19 cellular contexts compared by ENCODE assay signal in genomic region chr1:99675994-99676393, GRCh38. TPM values are rescaled to one million over a fixed set of nuclear protein-coding genes. Genes with fewer than 3 reads are reported as not detected.
DNase-seq lines count a peak whose midpoint lies in the region; ATAC-seq and TF ChIP-seq lines count a peak whose summit lies in the region.
"Had no signal": no experiment of that assay in that cellular context is flagged by ENCODE, and none has a peak within 500 bp of the region (broad histone marks: within the 10 kb centered on the region; RNA-seq: fewer than 3 reads in every experiment).

No MANE protein-coding gene starts in this region.

- H3K9me3 ChIP-seq in right atrium auricular region = no peaks in the 10 kb centered on the region
- H3K9me3 ChIP-seq in skeletal muscle tissue (ENCODE audit: control insufficient read depth in 3 of 3, low read length in 3 of 3) = no peaks in the 10 kb centered on the region
- H3K9me3 ChIP-seq: BE2C had no signal

- ATAC-seq in Right ventricle myocardium superior (ENCODE audit: poor library complexity) (peak; percentile 16), left lobe of liver (peak; percentile 85)
- ATAC-seq in stimulated activated naive CD8-positive, alpha-beta T cell treated with anti-CD3 and anti-CD28 coated beads, Interleukin-15, Interleukin-2, amounts not matched to agents 100 U/mL and 50 U/mL, for 24 hours = no peak

- H3K27me3 ChIP-seq in right atrium auricular region = no peaks in the 10 kb centered on the region
- H3K27me3 ChIP-seq in skeletal muscle tissue (ENCODE audit: control insufficient read depth in 3 of 3, insufficient read depth in 3 of 3, low read length in 3 of 3) = no peaks in the 10 kb centered on the region
- H3K27me3 ChIP-seq: BE2C had no signal

- peak overlapping the region in 1 of 2 donors; percentile 83 for H3K27ac ChIP-seq in right atrium auricular region
- H3K27ac ChIP-seq in skeletal muscle tissue (ENCODE audit: low read depth, low read length) = peak overlapping the region; percentile 86
- H3K27ac ChIP-seq: GM23248 had no signal

- intact Hi-C loops in Right ventricle myocardium superior (cut with DNase I) = no loop called here

- H3K36me3 ChIP-seq in right atrium auricular region = peaks cover 15% of the 10 kb centered on the region
- peaks cover 0 to 27% (median 6%) of the 10 kb centered on the region in 3 donors for H3K36me3 ChIP-seq in skeletal muscle tissue (ENCODE audit: control insufficient read depth in 3 of 3, insufficient read depth in 3 of 3, low read length in 3 of 3)

- no peak for DNase-seq in Right ventricle myocardium superior
- no peak for DNase-seq in right atrium auricular region (ENCODE audit: low spot score)
- peak; percentile 32 for DNase-seq in NCI-H446 treated with DMSO at 0.1 percent for 48 hours (lab: John Stamatoyannopoulos, UW)
- DNase-seq in left lobe of liver (ENCODE audit: low spot score) = peak; percentile 61
- no peak for DNase-seq in COLO829 (ENCODE audit: low spot score)
- no peak for DNase-seq in stimulated activated naive CD8-positive, alpha-beta T cell treated with anti-CD3 and anti-CD28 coated beads, Interleukin-15, Interleukin-2, amounts not matched to agents 100 U/mL and 50 U/mL, for 24 hours
- DNase-seq: BE2C; Calu3; CD4-positive, alpha-beta memory T cell; GM23248; HCEC 1CT; MM.1S; NCI-H1092; NCI-H146; NCI-H2081 treated with DMSO at 0.1 percent for 48 hours; NCI-H226; NCI-H524 treated with DMSO at 0.1 percent for 48 hours; SIG-M5 had no signal

- H3K9ac ChIP-seq in skeletal muscle tissue (ENCODE audit: low read depth in 1 of 3, low read length in 3 of 3) = no peak overlapping the region
- H3K9ac ChIP-seq: GM23248 had no signal

- H3K4me1 ChIP-seq in right atrium auricular region (peaks cover 0 to 72% of the 10 kb centered on the region in 2 donors), skeletal muscle tissue (ENCODE audit: control insufficient read depth in 3 of 3, insufficient read depth in 3 of 3, low read length in 3 of 3) (peaks cover 51 to 78% (median 70%) of the 10 kb centered on the region in 3 donors)

- no peak for TF ChIP-seq CTCF in right atrium auricular region (IDR thresholded peaks at IDR 0.05)

- H3K4me3 ChIP-seq in right atrium auricular region (no peak overlapping the region), skeletal muscle tissue (ENCODE audit: low read length in 3 of 3) (no peak overlapping the region)
- H3K4me3 ChIP-seq: GM23248 had no signal

RNA-seq across cellular contexts. Expression of gene PALMD, which starts 30.1 kb away (rescaled TPM):
- total RNA-seq in Right ventricle myocardium superior (114 TPM), right atrium auricular region (10 to 100 TPM; 55.0 to 78.7 TPM), left lobe of liver (17.1 TPM), skeletal muscle tissue (46.4 TPM)
- total RNA-seq: CD4-positive, alpha-beta memory T cell had no signal

Comparison
In these comparisons a context has a peak if more than half of its experiments do, and no peak if none do; other contexts are left out.
1. DNase-seq: peak in NCI-H446 treated with DMSO at 0.1 percent for 48 hours (single experiment) and left lobe of liver (single experiment); none in Right ventricle myocardium superior (single experiment), right atrium auricular region (single experiment), COLO829 (single experiment) and stimulated activated naive CD8-positive, alpha-beta T cell treated with anti-CD3 and anti-CD28 coated beads, Interleukin-15, Interleukin-2, amounts not matched to agents 100 U/mL and 50 U/mL, for 24 hours (single experiment).